Comparison of ENCODE assay signal across 1 cellular context in genomic region chr13:112784811-112785418, GRCh38.
TF ChIP-seq lines count a peak whose summit lies in the region.

No MANE protein-coding gene starts in this region.

TF ChIP-seq in HepG2, 621 proteins besides CTCF, POLR2A, EP300 and RAD21 (continued from another document):
- TF ChIP-seq KIAA2018 (CRISPR knock-in tag; IDR thresholded peaks at IDR 0.05; ENCODE audit: borderline replicate concordance) (no peak), ZFP91 (CRISPR knock-in tag; IDR thresholded peaks at IDR 0.05; ENCODE audit: borderline replicate concordance) (no peak)
